ENCODE assay signal across 26 cellular contexts in genomic region chr16:29834079-29834478, GRCh38.
"Had no signal": no experiment of that assay in that cellular context is flagged by ENCODE, and none has a peak within 500 bp of the region (broad histone marks: within the 10 kb centered on the region; RNA-seq: fewer than 3 reads in every experiment).

No MANE protein-coding gene starts in this region.

- H3K9me3 Mint-ChIP-seq: immature natural killer cell; mesothelial cell of epicardium; naive B cell; nephron progenitor cell; stimulated activated naive B cell treated with anti-CD40 and anti-IgM and Interleukin-4, amounts not matched to agents 10 μg/mL and 1 μg/mL and 100 μg/mL, for 72 hours; T-helper 2 cell treated with Interferon-gamma antibody and Interleukin-4, amounts not matched to agents 5 μg/mL and 100 μg/mL, for 36 hours had no signal

- H3K27ac Mint-ChIP-seq: immature natural killer cell; mesothelial cell of epicardium; naive B cell; nephron progenitor cell; stimulated activated naive B cell treated with anti-CD40 and anti-IgM and Interleukin-4, amounts not matched to agents 10 μg/mL and 1 μg/mL and 100 μg/mL, for 72 hours; T-helper 2 cell treated with Interferon-gamma antibody and Interleukin-4, amounts not matched to agents 5 μg/mL and 100 μg/mL, for 36 hours had no signal

- H3K4me3 Mint-ChIP-seq: immature natural killer cell; mesothelial cell of epicardium; naive B cell; nephron progenitor cell; stimulated activated naive B cell treated with anti-CD40 and anti-IgM and Interleukin-4, amounts not matched to agents 10 μg/mL and 1 μg/mL and 100 μg/mL, for 72 hours; T-helper 2 cell treated with Interferon-gamma antibody and Interleukin-4, amounts not matched to agents 5 μg/mL and 100 μg/mL, for 36 hours had no signal

- ATAC-seq: left colon; pancreas; sciatic nerve; stimulated activated naive B cell treated with anti-CD40 and anti-IgM and Interleukin-4, amounts not matched to agents 10 μg/mL and 1 μg/mL and 100 μg/mL, for 72 hours had no signal

- H3K27me3 ChIP-seq: breast epithelium, pancreas, testis, transverse colon had no signal

- H3K9me3 ChIP-seq: breast epithelium, pancreas, prostate gland, testis, transverse colon had no signal

- H3K4me1 Mint-ChIP-seq: mesothelial cell of epicardium had no signal

- H3K4me1 ChIP-seq: breast epithelium, prostate gland had no signal

- H3K4me3 ChIP-seq: breast epithelium, pancreas, prostate gland, skin epidermis, testis, transverse colon had no signal

- H3K36me3 ChIP-seq: breast epithelium had no signal

- DNase-seq: activated CD4-positive, CD25-positive, alpha-beta regulatory T cell; activated gamma-delta T cell treated with Interleukin-2 at 50 U/mL for 16 hours; central memory CD4-positive, alpha-beta T cell; foreskin fibroblast; head of caudate nucleus; hippocampal formation; immature natural killer cell; kidney; left colon; naive B cell; nephron progenitor cell; nucleus accumbens; retina; stimulated activated CD4-positive, alpha-beta T cell treated with anti-CD3 and anti-CD28 coated beads, Interleukin-1b, Interleukin-23, amount 100 ng/mL, for 48 hours; stimulated activated CD4-positive, alpha-beta T cell treated with anti-CD3 and anti-CD28 coated beads, Interleukin-4, amount 100 ng/mL, for 4 hours; stimulated activated naive B cell treated with anti-CD40 and anti-IgM and Interleukin-4, amounts not matched to agents 10 μg/mL and 1 μg/mL and 100 μg/mL, for 72 hours; T-helper 1 cell; testis; transverse colon had no signal

- H3K36me3 Mint-ChIP-seq: mesothelial cell of epicardium had no signal

- H3K27ac ChIP-seq: breast epithelium, pancreas, prostate gland, skin epidermis, testis, transverse colon had no signal

- H3K27me3 Mint-ChIP-seq: naive B cell; stimulated activated naive B cell treated with anti-CD40 and anti-IgM and Interleukin-4, amounts not matched to agents 10 μg/mL and 1 μg/mL and 100 μg/mL, for 72 hours had no signal
